25 cellular contexts compared by ENCODE assay signal in the genomic region with DNA sequence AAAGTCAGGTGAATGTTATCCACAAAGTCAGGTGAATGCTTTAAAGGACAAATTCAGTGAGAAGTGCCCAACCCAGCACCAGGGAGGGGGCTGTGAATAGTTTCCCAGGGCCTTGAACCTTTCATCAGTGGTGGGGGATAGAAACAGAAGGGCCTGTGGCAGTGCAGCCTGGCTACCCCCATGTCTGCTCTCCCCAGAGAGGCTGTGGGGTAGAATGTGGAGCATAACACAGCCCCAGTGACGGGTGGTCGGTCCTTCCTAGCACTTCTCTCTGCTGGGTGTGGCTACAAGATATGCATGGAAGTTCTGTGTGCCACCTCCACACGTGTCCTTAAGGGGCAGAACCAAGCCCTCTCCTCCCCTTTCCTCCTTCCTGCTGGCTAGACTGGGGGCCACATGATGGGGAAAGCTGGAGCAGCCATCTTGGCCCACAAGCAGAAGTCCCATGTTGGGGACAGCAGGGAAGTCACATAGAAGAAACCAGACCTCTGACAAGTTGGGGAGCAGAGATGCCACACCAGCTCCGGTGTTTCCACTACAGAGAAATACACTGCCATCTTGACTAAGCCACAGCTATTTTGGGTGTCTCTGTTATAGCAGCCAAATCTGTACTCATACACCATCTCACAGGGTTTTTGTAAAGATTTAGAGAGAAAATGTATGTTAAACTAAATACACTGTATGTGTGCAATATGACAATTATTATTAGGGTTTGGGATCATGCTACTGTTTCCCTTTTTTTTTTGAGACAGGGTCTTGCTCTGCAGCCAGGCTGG. TPM values are rescaled to one million over a fixed set of nuclear protein-coding genes. Genes with fewer than 3 reads are reported as not detected.
DNase-seq lines count a peak whose midpoint lies in the region; ATAC-seq and TF ChIP-seq lines count a peak whose summit lies in the region.
"Had no signal": no experiment of that assay in that cellular context is flagged by ENCODE, and none has a peak within 500 bp of the region (broad histone marks: within the 10 kb centered on the region; RNA-seq: fewer than 3 reads in every experiment).

No MANE protein-coding gene starts in this region.

- peaks cover 0 to 7% (median 1%) of the 10 kb centered on the region in 3 donors for H3K27me3 Mint-ChIP-seq in CD14-positive monocyte (ENCODE audit: low read depth in 3 of 3)
- no peaks in the 10 kb centered on the region for H3K27me3 Mint-ChIP-seq in stimulated activated memory B cell treated with anti-CD40 and anti-IgM and Interleukin-4, amounts not matched to agents 10 μg/mL and 1 μg/mL and 100 μg/mL, for 72 hours
- H3K27me3 Mint-ChIP-seq: CD4-positive, alpha-beta T cell had no signal

- intact Hi-C loops in CD14-positive monocyte (cut with micrococcal nuclease) (loop anchor here (5.0 to 10.0 kb wide), 2 partner anchors 35 to 222 kb away; partner anchors contain the start of gene SDSL (in 2 of the 2)), body of pancreas (cut with DNase I) (no loop called here), left lung (cut with DNase I) (no loop called here)

- POLR2A ChIA-PET in GM10248 (lab: Yijun Ruan, JAX) = interaction anchor here (1.4 kb wide), 1 partner anchor 19 kb away, joined by 4 read pairs; the partner anchor contains the start of gene TPCN1

- peak overlapping the region in 6 of 7 donors; percentile 13 to 65 (median 48) for H3K27ac Mint-ChIP-seq in CD14-positive monocyte
- H3K27ac Mint-ChIP-seq in stimulated activated memory B cell treated with anti-CD40 and anti-IgM and Interleukin-4, amounts not matched to agents 10 μg/mL and 1 μg/mL and 100 μg/mL, for 72 hours = peak overlapping the region; percentile 67
- H3K27ac Mint-ChIP-seq: CD4-positive, alpha-beta T cell had no signal

- ATAC-seq in body of pancreas (no peak), left lung (no peak)
- ATAC-seq in stimulated activated memory B cell treated with anti-CD40 and anti-IgM and Interleukin-4, amounts not matched to agents 10 μg/mL and 1 μg/mL and 100 μg/mL, for 72 hours = no peak
- ATAC-seq: A549, HCT116 had no signal

- H3K9me3 Mint-ChIP-seq in CD14-positive monocyte = peaks cover 0 to 7% (median 0%) of the 10 kb centered on the region in 7 donors
- H3K9me3 Mint-ChIP-seq in stimulated activated memory B cell treated with anti-CD40 and anti-IgM and Interleukin-4, amounts not matched to agents 10 μg/mL and 1 μg/mL and 100 μg/mL, for 72 hours = no peaks in the 10 kb centered on the region
- H3K9me3 Mint-ChIP-seq: CD4-positive, alpha-beta T cell had no signal

- H3K27me3 ChIP-seq in H7 (ENCODE audit: control insufficient read depth, insufficient read depth, low read length) (no peaks in the 10 kb centered on the region), body of pancreas (no peaks in the 10 kb centered on the region), left lung (no peaks in the 10 kb centered on the region)
- H3K27me3 ChIP-seq: BE2C, SJCRH30 had no signal

- no peak overlapping the region for H3K4me3 ChIP-seq in H7 (ENCODE audit: insufficient read depth, low read depth, low read length)
- no peak overlapping the region for H3K4me3 ChIP-seq in body of pancreas
- no peak overlapping the region for H3K4me3 ChIP-seq in left lung
- H3K4me3 ChIP-seq: A549, GM23248, SJCRH30 had no signal

- no peak for TF ChIP-seq POLR2A in body of pancreas (IDR thresholded peaks at IDR 0.05)

- no peaks in the 10 kb centered on the region for H3K9me3 ChIP-seq in body of pancreas
- H3K9me3 ChIP-seq in left lung = no peaks in the 10 kb centered on the region
- H3K9me3 ChIP-seq: A549, BE2C, SJCRH30 had no signal

- 87 to 90% methylated on average over 2 to 4 of the region's 4 CpGs for WGBS in body of pancreas, 2 donors

- peaks cover 4 to 8% of the 10 kb centered on the region in 2 donors for H3K36me3 Mint-ChIP-seq in CD14-positive monocyte
- H3K36me3 Mint-ChIP-seq in stimulated activated memory B cell treated with anti-CD40 and anti-IgM and Interleukin-4, amounts not matched to agents 10 μg/mL and 1 μg/mL and 100 μg/mL, for 72 hours = no peaks in the 10 kb centered on the region

- TF ChIP-seq CTCF in CD14-positive monocyte (IDR thresholded peaks at IDR 0.05) (no peak), body of pancreas (IDR thresholded peaks at IDR 0.05) (no peak), GM10248 (IDR thresholded peaks at IDR 0.05; ENCODE audit: control extremely low read depth, extremely low read depth, low read depth, missing control alignments) (no peak), left lung (IDR thresholded peaks at IDR 0.05) (no peak)

- DNase-seq in CD14-positive monocyte (ENCODE audit: low spot score) = no peak
- DNase-seq in H7 = peak; percentile 10
- no peak for DNase-seq in body of pancreas
- no peak for DNase-seq in occipital lobe (lab: John Stamatoyannopoulos, UW)
- DNase-seq in GM10248 (ENCODE audit: extremely low spot score) = no peak
- DNase-seq in left lung = no peak
- DNase-seq: BE2C; CD4-positive, alpha-beta T cell; COR-L47; DMS 273 treated with DMSO at 0.1 percent for 48 hours; DMS79 treated with DMSO at 0.1 percent for 48 hours; GM23248; NCI-H1105; NCI-H146; NCI-H2171; NCI-H345; NCI-H524; NCI-H774; OCI-M1; SJCRH30 had no signal

- H3K4me3 Mint-ChIP-seq in CD14-positive monocyte = no peak overlapping the region
- no peak overlapping the region for H3K4me3 Mint-ChIP-seq in stimulated activated memory B cell treated with anti-CD40 and anti-IgM and Interleukin-4, amounts not matched to agents 10 μg/mL and 1 μg/mL and 100 μg/mL, for 72 hours
- H3K4me3 Mint-ChIP-seq: CD4-positive, alpha-beta T cell had no signal

- H3K27ac ChIP-seq in body of pancreas = peak overlapping the region; percentile 70 to 83 (median 76)
- no peak overlapping the region for H3K27ac ChIP-seq in left lung
- H3K27ac ChIP-seq: A549, GM23248, KMS-11, SJCRH30 had no signal

- H3K4me1 ChIP-seq in body of pancreas (peaks cover 50% of the 10 kb centered on the region), left lung (peaks cover 0 to 54% of the 10 kb centered on the region in 2 donors)
- H3K4me1 ChIP-seq: A549, BE2C, SJCRH30 had no signal

- H3K36me3 ChIP-seq in H7 (replicated peaks; ENCODE audit: control insufficient read depth, insufficient read depth, low read length) (no peaks in the 10 kb centered on the region), body of pancreas (replicated peaks in 1 of 2; ENCODE audit: insufficient read depth in 1 of 2, low read depth in 2 of 2) (no peaks in the 10 kb centered on the region), left lung (no peaks in the 10 kb centered on the region)
- H3K36me3 ChIP-seq: BE2C, SJCRH30 had no signal

- CTCF ChIA-PET in GM10248 (lab: Yijun Ruan, JAX) = interaction anchor here (1.0 to 2.1 kb wide), 5 partner anchors 11 to 33 kb away, joined by 3 to 6 read pairs (median 3); partner anchors contain the start of gene TPCN1

- H3K4me1 Mint-ChIP-seq in CD14-positive monocyte = peaks cover 76% of the 10 kb centered on the region
- peaks cover 38% of the 10 kb centered on the region for H3K4me1 Mint-ChIP-seq in stimulated activated memory B cell treated with anti-CD40 and anti-IgM and Interleukin-4, amounts not matched to agents 10 μg/mL and 1 μg/mL and 100 μg/mL, for 72 hours

RNA-seq across cellular contexts. Expression of gene RITA1, which starts 17.0 kb away (rescaled TPM):
- 10 to 100 TPM; 16.4 to 17.6 TPM for polyA plus RNA-seq in CD14-positive monocyte
- 42.3 and 45.9 TPM in 2 replicates for total RNA-seq in H7 (2014; rRNA removed; shearing (Covaris generic))
- 10 to 100 TPM in 1 of 2 donors, 1 to 10 TPM in 1; 6.9 to 15.3 TPM for total RNA-seq in body of pancreas
- total RNA-seq in occipital lobe = 8.4 TPM
- total RNA-seq in left lung = 10 to 100 TPM; 16.7 to 17.3 TPM

RNA-seq across cellular contexts. Expression of gene DDX54, which starts 17.2 kb away (rescaled TPM):
- polyA plus RNA-seq in CD14-positive monocyte = 10 to 100 TPM in 1 of 2 donors, 1 to 10 TPM in 1; 7.9 to 13.6 TPM
- total RNA-seq in H7 (2014; rRNA removed; shearing (Covaris generic)) = 93.9 and 101 TPM in 2 replicates
- total RNA-seq in body of pancreas = 10 to 100 TPM; 52.7 TPM
- 12.0 TPM for total RNA-seq in occipital lobe
- 10 to 100 TPM; 42.0 to 61.1 TPM for total RNA-seq in left lung

RNA-seq across cellular contexts. Expression of gene TPCN1, which starts 18.8 kb away (rescaled TPM):
- 10 to 100 TPM; 20.4 to 34.9 TPM for polyA plus RNA-seq in CD14-positive monocyte
- total RNA-seq in H7 (2014; rRNA removed; shearing (Covaris generic)) = 19.2 and 20.7 TPM in 2 replicates
- total RNA-seq in body of pancreas (10 to 100 TPM; 45.1 to 78.4 TPM), occipital lobe (4.7 TPM), left lung (10 to 100 TPM; 39.6 to 54.1 TPM)

RNA-seq across cellular contexts. Expression of gene CFAP73, which starts 53.0 kb away (rescaled TPM):
- polyA plus RNA-seq in CD14-positive monocyte = under 1 TPM in 1 of 2 donors, not detected in 1; 0.14 TPM
- 0.33 TPM in 1 of 2 replicates, not detected in the other for total RNA-seq in H7 (2014; rRNA removed; shearing (Covaris generic))
- total RNA-seq in body of pancreas (under 1 TPM in 1 of 2 donors, not detected in 1; 0.99 TPM), occipital lobe (0.62 TPM), left lung (1 to 10 TPM in 1 of 2 donors, not detected in 1; 4.3 TPM)
- total RNA-seq: GM23248, HT1080, SJCRH30 had no signal
- polyA plus RNA-seq: GM23248 had no signal

Comparison
In these comparisons a context has a peak if more than half of its experiments do, and no peak if none do; other contexts are left out.
1. H3K27ac ChIP-seq: peak in body of pancreas (4 of 4); none in left lung (0 of 2).
2. intact Hi-C loops: an anchor here in CD14-positive monocyte (5.0 to 10.0 kb wide); none called in body of pancreas and left lung.